In the genomic region with DNA sequence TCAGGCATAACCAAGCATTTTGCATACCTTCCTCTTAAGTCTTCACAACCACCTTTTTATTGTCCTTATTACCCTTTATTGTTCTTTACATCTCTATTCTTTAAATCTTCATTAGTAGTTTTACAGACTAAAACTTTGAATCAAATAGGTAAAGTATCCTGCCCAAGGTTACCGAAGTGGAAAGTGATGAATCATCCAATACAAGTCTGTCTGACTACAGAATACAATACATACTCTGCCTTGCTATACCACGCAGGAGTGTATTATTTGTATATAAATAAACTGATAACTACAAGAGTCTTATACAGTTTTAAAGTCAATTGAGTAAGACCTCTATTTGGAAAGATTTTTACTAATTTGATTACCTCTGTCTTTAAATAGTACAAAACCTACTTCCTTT, we compare ENCODE assay signal across 12 cellular contexts.
DNase-seq lines count a peak whose midpoint lies in the region; ATAC-seq, FAIRE-seq and TF ChIP-seq lines count a peak whose summit lies in the region.
"Had no signal": no experiment of that assay in that cellular context is flagged by ENCODE, and none has a peak within 500 bp of the region (broad histone marks: within the 10 kb centered on the region; RNA-seq: fewer than 3 reads in every experiment).

No MANE protein-coding gene starts in this region.

- no peaks in the 10 kb centered on the region for H3K36me3 ChIP-seq in CD8-positive, alpha-beta memory T cell (ENCODE audit: insufficient read depth, low read length)
- H3K36me3 ChIP-seq: cardiac muscle cell had no signal

- peaks cover 41% of the 10 kb centered on the region for H3K4me1 ChIP-seq in CD8-positive, alpha-beta memory T cell (ENCODE audit: insufficient read depth, low read length)

- H3K9me3 ChIP-seq in CD8-positive, alpha-beta memory T cell (ENCODE audit: low read length) = no peaks in the 10 kb centered on the region

- FAIRE-seq in GM12892 (lab: Jason Lieb, UNC) = no peak

- peak; percentile 52 for ATAC-seq in GM19351 (IDR thresholded peaks at IDR 0.05; ENCODE audit: unreplicated experiment)
- ATAC-seq in HG03108 (IDR thresholded peaks at IDR 0.05; ENCODE audit: unreplicated experiment) = peak; percentile 35
- ATAC-seq in GM21360 (IDR thresholded peaks at IDR 0.05; ENCODE audit: unreplicated experiment) = no peak

- H3K27me3 ChIP-seq in CD8-positive, alpha-beta memory T cell (ENCODE audit: insufficient read depth, low read length, poor library complexity, severe bottlenecking) = no peaks in the 10 kb centered on the region
- H3K27me3 ChIP-seq: cardiac muscle cell had no signal

- H3K27ac Mint-ChIP-seq in CD8-positive, alpha-beta memory T cell = peak overlapping the region; percentile 93 to 98 (median 96)
- peak overlapping the region; percentile 98 for H3K27ac Mint-ChIP-seq in activated naive CD8-positive, alpha-beta T cell treated with anti-CD3 and anti-CD28 coated beads for 36 hours
- H3K27ac Mint-ChIP-seq: CD14-positive monocyte, nephron progenitor cell had no signal

- DNase-seq in CD8-positive, alpha-beta memory T cell = no peak
- no peak for DNase-seq in activated naive CD8-positive, alpha-beta T cell treated with anti-CD3 and anti-CD28 coated beads for 36 hours
- DNase-seq in KG1 (lab: John Stamatoyannopoulos, UW) (no peak), GM12892 (ENCODE audit: insufficient read length) (no peak), dermis blood vessel endothelial cell (no peak)
- DNase-seq: nephron progenitor cell; stimulated activated CD4-positive, alpha-beta T cell treated with anti-CD3 and anti-CD28 coated beads, Interleukin-4, amount 100 ng/mL, for 1 hour had no signal

- peaks cover 4 to 10% (median 8%) of the 10 kb centered on the region in 3 donors for H3K36me3 Mint-ChIP-seq in CD8-positive, alpha-beta memory T cell
- H3K36me3 Mint-ChIP-seq in activated naive CD8-positive, alpha-beta T cell treated with anti-CD3 and anti-CD28 coated beads for 36 hours = peaks cover 46% of the 10 kb centered on the region

- H3K9me3 Mint-ChIP-seq in CD8-positive, alpha-beta memory T cell = no peaks in the 10 kb centered on the region
- H3K9me3 Mint-ChIP-seq in activated naive CD8-positive, alpha-beta T cell treated with anti-CD3 and anti-CD28 coated beads for 36 hours = peaks cover 2% of the 10 kb centered on the region
- H3K9me3 Mint-ChIP-seq: CD14-positive monocyte had no signal

- CTCF ChIA-PET in CD8-positive, alpha-beta memory T cell (lab: Charles Lee) = no interaction called here

- H3K4me3 ChIP-seq in CD8-positive, alpha-beta memory T cell (ENCODE audit: low read length) = no peak overlapping the region
- H3K4me3 ChIP-seq: cardiac muscle cell had no signal

- H3K27me3 Mint-ChIP-seq in CD8-positive, alpha-beta memory T cell = no peaks in the 10 kb centered on the region
- no peaks in the 10 kb centered on the region for H3K27me3 Mint-ChIP-seq in activated naive CD8-positive, alpha-beta T cell treated with anti-CD3 and anti-CD28 coated beads for 36 hours

- peaks cover 71 to 92% (median 80%) of the 10 kb centered on the region in 3 donors for H3K4me1 Mint-ChIP-seq in CD8-positive, alpha-beta memory T cell
- H3K4me1 Mint-ChIP-seq in activated naive CD8-positive, alpha-beta T cell treated with anti-CD3 and anti-CD28 coated beads for 36 hours = peaks cover 74% of the 10 kb centered on the region

- POLR2A ChIA-PET in CD8-positive, alpha-beta memory T cell (lab: Charles Lee) = no interaction called here

- H3K4me3 Mint-ChIP-seq in CD8-positive, alpha-beta memory T cell = peak overlapping the region; percentile 64 to 78 (median 69)
- peak overlapping the region; percentile 63 for H3K4me3 Mint-ChIP-seq in activated naive CD8-positive, alpha-beta T cell treated with anti-CD3 and anti-CD28 coated beads for 36 hours
- H3K4me3 Mint-ChIP-seq: CD14-positive monocyte, nephron progenitor cell had no signal

- no peak for TF ChIP-seq POLR2A in GM12892 (IDR thresholded peaks at IDR 0.05; ENCODE audit: low read depth, low read length)

- peak overlapping the region; percentile 18 for H3K27ac ChIP-seq in CD8-positive, alpha-beta memory T cell (ENCODE audit: low read depth, low read length)
- H3K27ac ChIP-seq: cardiac muscle cell had no signal
